In the genomic region with DNA sequence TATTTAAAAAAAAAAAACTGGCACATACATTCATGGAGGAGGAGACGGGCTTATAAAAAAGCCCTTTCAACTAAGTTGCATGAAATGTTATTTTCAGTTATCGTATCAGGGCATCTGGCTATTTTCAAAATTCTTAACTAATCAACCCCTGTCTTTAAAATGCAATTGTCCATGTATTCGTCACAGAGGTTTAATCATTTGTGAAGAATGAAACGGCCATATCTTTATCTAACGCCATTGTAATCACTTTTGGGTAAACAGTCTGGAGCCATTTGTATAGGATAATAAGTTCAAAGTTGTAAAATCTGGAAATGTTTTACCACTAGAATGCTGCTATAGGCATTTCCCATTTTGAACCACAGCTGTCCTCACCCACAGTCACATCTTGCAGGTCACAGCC, we compare ENCODE assay signal across 17 cellular contexts. TPM values are rescaled to one million over a fixed set of nuclear protein-coding genes. Genes with fewer than 3 reads are reported as not detected.
DNase-seq lines count a peak whose midpoint lies in the region; ATAC-seq, FAIRE-seq and TF ChIP-seq lines count a peak whose summit lies in the region.
"Had no signal": no experiment of that assay in that cellular context is flagged by ENCODE, and none has a peak within 500 bp of the region (broad histone marks: within the 10 kb centered on the region; RNA-seq: fewer than 3 reads in every experiment).

No MANE protein-coding gene starts in this region.

- H4K20me1 ChIP-seq in Karpas-422 (ENCODE audit: insufficient read depth, low read depth, low read length) (no peaks in the 10 kb centered on the region), K562 (replicated peaks; ENCODE audit: control insufficient read depth, insufficient read depth, low read length) (no peaks in the 10 kb centered on the region), hepatocyte (ENCODE audit: insufficient read depth, poor library complexity, severe bottlenecking) (no peaks in the 10 kb centered on the region)

- H3K27ac ChIP-seq in Karpas-422 (ENCODE audit: low read length) (no peak overlapping the region), K562 (ENCODE audit: extremely low read depth, low read depth, low read length) (no peak overlapping the region; the same call in 2 of the 3 replicates), hepatocyte (peak overlapping the region; percentile 55)

- no peak for TF ChIP-seq RAD21 in K562 (CRISPR knock-in tag; conservative IDR thresholded peaks at IDR 0.05 in 1 of 2, IDR thresholded peaks at IDR 0.05 in 1 of 2)

- TF ChIP-seq CTCF in K562 (IDR thresholded peaks at IDR 0.05 in 2 of 3, conservative IDR thresholded peaks at IDR 0.05 in 1 of 3; ENCODE audit: insufficient read depth in 2 of 3, low read depth in 1 of 3, low read length in 3 of 3) (no peak), hepatocyte (IDR thresholded peaks at IDR 0.05; ENCODE audit: poor library complexity) (no peak)

- H3K9me3 ChIP-seq in Karpas-422 (ENCODE audit: low read length) (no peaks in the 10 kb centered on the region), K562 (replicated peaks; ENCODE audit: control insufficient read depth, insufficient read depth, low read depth, low read length) (no peaks in the 10 kb centered on the region), hepatocyte (ENCODE audit: low read depth) (no peaks in the 10 kb centered on the region)

- H3K27me3 ChIP-seq in Karpas-422 (ENCODE audit: low read length) = no peaks in the 10 kb centered on the region
- no peaks in the 10 kb centered on the region for H3K27me3 ChIP-seq in K562 (ENCODE audit: control insufficient read depth in 2 of 2, insufficient read depth in 2 of 2, low read length in 2 of 2)
- no peaks in the 10 kb centered on the region for H3K27me3 ChIP-seq in hepatocyte

- no peaks in the 10 kb centered on the region; the same call in 1 of the 2 replicates for H3K9me2 ChIP-seq in Karpas-422 (replicated peaks; ENCODE audit: insufficient read depth, low read length)
- no peaks in the 10 kb centered on the region for H3K9me2 ChIP-seq in hepatocyte (replicated peaks; ENCODE audit: insufficient read depth)

- H3K36me3 ChIP-seq in Karpas-422 (ENCODE audit: insufficient read depth, low read length) (no peaks in the 10 kb centered on the region), K562 (ENCODE audit: control insufficient read depth, insufficient read depth, low read length) (no peaks in the 10 kb centered on the region), hepatocyte (replicated peaks; ENCODE audit: insufficient read depth, low read depth) (no peaks in the 10 kb centered on the region)

- H2AFZ ChIP-seq in Karpas-422 (ENCODE audit: low read length) = no peak overlapping the region
- peak overlapping the region; percentile 73 for H2AFZ ChIP-seq in K562 (ENCODE audit: low read depth, low read length)
- H2AFZ ChIP-seq in hepatocyte = no peak overlapping the region

- no peak overlapping the region for H3K9ac ChIP-seq in Karpas-422 (ENCODE audit: low read length)
- no peak overlapping the region for H3K9ac ChIP-seq in K562 (ENCODE audit: insufficient read depth in 1 of 2, low read depth in 2 of 2, low read length in 2 of 2)

- H3K4me1 ChIP-seq in Karpas-422 (ENCODE audit: low read length) = no peaks in the 10 kb centered on the region
- H3K4me1 ChIP-seq in K562 (replicated peaks in 1 of 2; ENCODE audit: control insufficient read depth in 2 of 2, insufficient read depth in 2 of 2, low read length in 2 of 2) = peaks cover 13 to 31% of the 10 kb centered on the region in 2 experiments
- peaks cover 4% of the 10 kb centered on the region for H3K4me1 ChIP-seq in hepatocyte (ENCODE audit: insufficient read depth)

- TF ChIP-seq EP300 in K562 (IDR thresholded peaks at IDR 0.05; ENCODE audit: low read length) = no peak

- H3K4me3 ChIP-seq in Karpas-422 (ENCODE audit: low read length) (no peak overlapping the region), K562 (no peak overlapping the region), hepatocyte (no peak overlapping the region)

- no peak for FAIRE-seq in K562 (lab: Jason Lieb, UNC)
- FAIRE-seq: HTR-8/SVneo had no signal

- no peak overlapping the region for H3K4me2 ChIP-seq in Karpas-422 (ENCODE audit: low read depth, low read length, poor library complexity, severe bottlenecking)
- H3K4me2 ChIP-seq in K562 (ENCODE audit: insufficient read depth, low read length) = no peak overlapping the region
- peak overlapping the region; percentile 33 for H3K4me2 ChIP-seq in hepatocyte

- ATAC-seq in K562 (no peak), GM21786 (IDR thresholded peaks at IDR 0.05; ENCODE audit: unreplicated experiment) (no peak)

- intact Hi-C loops in K562 (cut with micrococcal nuclease) = no loop called here

- DNase-seq in Karpas-422 = peak; percentile 28
- no peak for DNase-seq in K562 (ENCODE audit: extremely low read depth in 1 of 4, low spot score in 3 of 4)
- DNase-seq in hepatocyte (ENCODE audit: low spot score) = peak; percentile 10
- no peak for DNase-seq in NCI-H748 treated with DMSO at 0.1 percent for 48 hours (lab: John Stamatoyannopoulos, UW)
- DNase-seq in COLO668 (lab: John Stamatoyannopoulos, UW; ENCODE audit: unreplicated experiment) = no peak
- DNase-seq: C1 segment of cervical spinal cord; CD4-positive, CD25-positive, alpha-beta regulatory T cell; CD8-positive, alpha-beta memory T cell; DMS79 treated with DMSO at 0.1 percent for 48 hours; GF-D8; GOT3; H9 had no signal

- CTCF ChIA-PET in K562 (lab: Yijun Ruan, JAX; ENCODE audit: low intra/inter-chr PET ratio) = no interaction called here

- in situ Hi-C loops in K562 (cut with MboI) = no loop called here

- no peak for TF ChIP-seq POLR2A in K562 (conservative IDR thresholded peaks at IDR 0.05)

- no TSS peak for BruUV-seq in K562 (replicated peaks; lab: Mats Ljungman, UMichigan)

- WGBS in K562 (ENCODE audit: insufficient coverage, low coverage, missing lambda C conversion rate) = 50% methylated on average over 5 of the region's 5 CpGs
- WGBS in hepatocyte (ENCODE audit: low lambda C conversion rate, missing lambda C conversion rate) = 25% methylated on average over 5 of the region's 5 CpGs

- H3K9me1 ChIP-seq in K562 (ENCODE audit: control insufficient read depth, insufficient read depth, low read length) = no peaks in the 10 kb centered on the region

- POLR2A ChIA-PET in K562 (lab: Yijun Ruan, JAX) = interaction anchor here (0.7 to 1.1 kb wide), 2 partner anchors 11 to 15 kb away, joined by 3 to 5 read pairs; no protein-coding TSS in a partner anchor

- no peaks in the 10 kb centered on the region for H3K79me2 ChIP-seq in Karpas-422 (ENCODE audit: low read length)
- no peaks in the 10 kb centered on the region for H3K79me2 ChIP-seq in K562 (ENCODE audit: control insufficient read depth, insufficient read depth, low read length)
- H3K79me2 ChIP-seq in hepatocyte = no peaks in the 10 kb centered on the region

TF ChIP-seq in K562, 482 proteins besides CTCF, POLR2A, EP300 and RAD21 (continues in another document):
- no peak for TF ChIP-seq PATZ1 (CRISPR knock-in tag; IDR thresholded peaks at IDR 0.05; ENCODE audit: borderline replicate concordance)
- TF ChIP-seq, protein P1, sequence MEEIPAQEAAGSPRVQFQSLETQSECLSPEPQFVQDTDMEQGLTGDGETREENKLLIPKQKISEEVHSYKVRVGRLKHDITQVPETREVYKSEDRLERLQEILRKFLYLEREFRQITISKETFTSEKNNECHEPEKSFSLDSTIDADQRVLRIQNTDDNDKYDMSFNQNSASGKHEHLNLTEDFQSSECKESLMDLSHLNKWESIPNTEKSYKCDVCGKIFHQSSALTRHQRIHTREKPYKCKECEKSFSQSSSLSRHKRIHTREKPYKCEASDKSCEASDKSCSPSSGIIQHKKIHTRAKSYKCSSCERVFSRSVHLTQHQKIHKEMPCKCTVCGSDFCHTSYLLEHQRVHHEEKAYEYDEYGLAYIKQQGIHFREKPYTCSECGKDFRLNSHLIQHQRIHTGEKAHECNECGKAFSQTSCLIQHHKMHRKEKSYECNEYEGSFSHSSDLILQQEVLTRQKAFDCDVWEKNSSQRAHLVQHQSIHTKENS (CRISPR knock-in tag; IDR thresholded peaks at IDR 0.05) = no peak

RNA-seq across cellular contexts. Expression of gene SLC30A10, which starts 30.4 kb away (rescaled TPM):
- total RNA-seq in Karpas-422 (2014; rRNA removed; shearing (Covaris generic); ENCODE audit: low replicate concordance) = not detected in 2 replicates
- total RNA-seq in K562 (2011; cell fraction: chromatin; rRNA removed; ENCODE audit: low replicate concordance) = 24.4 and 39.4 TPM in 2 replicates
- total RNA-seq in K562 (2011; cell fraction: nucleolus; rRNA removed) = 18.3 and 27.1 TPM in 2 replicates
- 29.8 and 32.1 TPM in 2 replicates for total RNA-seq in K562 (2011; cell fraction: nucleoplasm; rRNA removed)
- total RNA-seq in K562 (2014; rRNA removed) = 5.9 and 7.4 TPM in 2 replicates
- 7.1 and 8.1 TPM in 2 replicates for total RNA-seq in K562 (2014; rRNA removed; fragmentation: Illumina TruSeq; extraction: Trizol)
- 3.5 and 3.9 TPM in 2 replicates for total RNA-seq in K562 (2015; rRNA removed; fragmentation: Illumina TruSeq; extraction: Trizol)
- 8.8 and 9.4 TPM in 2 replicates for total RNA-seq in K562 (2021)
- 8.9 and 11.3 TPM in 2 replicates for polyA plus RNA-seq in K562 (2011; rRNA removed)
- polyA plus RNA-seq in K562 (2011; cell fraction: cytosol; rRNA removed) = 4.9 and 8.9 TPM in 2 replicates
- 18.4 and 35.5 TPM in 2 replicates for polyA plus RNA-seq in K562 (2011; cell fraction: nucleus; rRNA removed)
- 3.2 and 5.9 TPM in 2 replicates for polyA plus RNA-seq in K562 (2012)
- polyA plus RNA-seq in K562 (2014; fragmentation: Illumina TruSeq; extraction: Trizol) = 8.0 and 8.4 TPM in 2 replicates
- 1 to 10 TPM; 2.6 to 3.8 TPM for polyA plus RNA-seq in K562 (2014; fragmentation: Nextera tagmentation; extraction: Ambion mirVana)
- polyA plus RNA-seq in K562 (2014; rRNA removed) = 9.5 and 10.5 TPM in 2 replicates
- polyA minus RNA-seq in K562 (2011; rRNA and poly(A)+ RNA removed) = 6.9 and 7.9 TPM in 2 replicates
- 3.4 and 5.9 TPM in 2 replicates for polyA minus RNA-seq in K562 (2011; cell fraction: cytosol; rRNA and poly(A)+ RNA removed)
- 6.9 and 9.4 TPM in 2 replicates for polyA minus RNA-seq in K562 (2011; cell fraction: nucleus; rRNA and poly(A)+ RNA removed)
- total RNA-seq in hepatocyte = 14.1 and 14.7 TPM in 2 replicates
- polyA plus RNA-seq in hepatocyte = 5.1 and 6.0 TPM in 2 replicates
- total RNA-seq: A172; B cell; CD4-positive, CD25-positive, alpha-beta regulatory T cell; CD8-positive, alpha-beta memory T cell had no signal
- polyA plus RNA-seq: CD4-positive, CD25-positive, alpha-beta regulatory T cell; CD8-positive, alpha-beta memory T cell; IgD-negative memory B cell had no signal

Comparison
In these comparisons a context has a peak if more than half of its experiments do, and no peak if none do; other contexts are left out.
1. DNase-seq: peak in Karpas-422 (single experiment) and hepatocyte (single experiment); none in K562 (0 of 4), NCI-H748 treated with DMSO at 0.1 percent for 48 hours (single experiment) and COLO668 (single experiment).